In the genomic region with DNA sequence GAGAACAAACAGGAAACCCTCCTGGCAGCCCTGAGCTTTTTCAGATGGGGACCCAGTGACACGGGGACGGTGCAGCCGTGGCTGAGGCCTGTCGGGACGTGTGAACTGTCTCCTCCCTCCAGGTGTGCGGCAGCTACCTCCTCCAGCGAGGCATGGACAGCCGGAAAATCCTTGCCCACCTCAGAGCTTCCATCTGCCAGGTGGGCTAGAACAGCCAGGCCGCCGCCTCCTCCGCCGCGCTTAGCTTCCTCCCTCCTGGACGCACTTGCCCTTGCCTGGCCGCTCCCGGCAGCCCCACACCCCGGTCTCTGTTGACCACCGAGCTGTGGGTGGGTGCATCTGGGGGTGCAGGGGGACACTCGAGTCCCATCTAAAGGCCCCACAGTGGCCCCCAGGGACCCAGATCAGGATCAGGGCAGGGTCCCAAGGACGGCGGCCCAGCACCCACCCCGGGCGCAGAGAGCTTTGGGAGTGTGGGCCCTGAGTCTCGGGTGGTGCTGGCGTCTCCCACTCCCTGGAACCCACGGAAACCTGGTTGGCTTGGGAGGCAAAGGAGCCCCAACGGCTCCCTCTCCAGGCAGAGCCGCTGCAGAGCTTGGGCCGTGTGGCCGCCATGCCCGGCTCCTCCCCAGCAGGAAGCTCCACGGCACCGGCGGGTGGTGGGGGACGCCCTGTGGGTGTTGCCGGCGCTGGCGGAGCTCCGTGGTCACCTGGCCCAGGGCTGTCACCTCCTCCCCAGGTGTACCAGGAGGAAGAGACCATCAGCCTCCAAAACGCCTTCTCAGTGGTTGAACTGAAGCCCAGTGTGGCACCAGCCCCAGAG, we compare ENCODE assay signal across 2 cellular contexts.
TF ChIP-seq lines count a peak whose summit lies in the region.

No MANE protein-coding gene starts in this region.

TF ChIP-seq in HCT116, 20 proteins besides CTCF, POLR2A, EP300 and RAD21:
- TF ChIP-seq CEBPB (IDR thresholded peaks at IDR 0.05; ENCODE audit: low read depth) (no peak), EZH2 (IDR thresholded peaks at IDR 0.05) (no peak), SIN3A (IDR thresholded peaks at IDR 0.05; ENCODE audit: low read depth) (no peak), SRF (IDR thresholded peaks at IDR 0.05; ENCODE audit: low read depth) (no peak), JUND (IDR thresholded peaks at IDR 0.05) (no peak), YY1 (IDR thresholded peaks at IDR 0.05; ENCODE audit: extremely low read depth, insufficient replicate concordance, low read depth, low read length) (no peak), FOSL1 (IDR thresholded peaks at IDR 0.05; ENCODE audit: low read depth) (no peak)

TF ChIP-seq in H1, 55 proteins besides CTCF, POLR2A, EP300 and RAD21:
- 0 out of 2 replicates have a peak, but pooled peaks have one; percentile 38 for TF ChIP-seq YY1 (IDR thresholded peaks at IDR 0.05; ENCODE audit: low read depth, low read length)
- no peak for TF ChIP-seq BRCA1 (IDR thresholded peaks at IDR 0.05; ENCODE audit: low read depth, low read length)
